Comparison of ENCODE assay signal across 9 cellular contexts in the genomic region with DNA sequence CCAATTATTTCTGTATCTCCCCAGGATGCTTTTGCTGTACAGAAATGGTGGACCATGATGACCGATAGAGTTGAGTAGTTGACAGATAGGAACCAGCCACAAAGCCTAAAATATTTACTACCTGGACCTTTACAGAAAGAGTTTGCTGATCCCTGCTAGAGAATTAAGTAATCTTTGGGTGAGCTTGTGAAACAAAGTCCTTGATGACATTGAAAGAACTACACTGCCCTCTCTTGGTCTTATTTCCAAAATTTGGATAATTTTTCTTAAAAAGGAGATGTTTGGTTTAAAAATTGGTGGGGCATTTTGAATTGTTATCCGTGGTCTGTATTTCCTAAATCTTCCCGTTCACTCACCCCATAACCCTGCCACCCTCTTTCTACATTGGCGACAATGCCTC. TPM values are rescaled to one million over a fixed set of nuclear protein-coding genes. Genes with fewer than 3 reads are reported as not detected.
DNase-seq lines count a peak whose midpoint lies in the region; ATAC-seq, FAIRE-seq and TF ChIP-seq lines count a peak whose summit lies in the region.
"Had no signal": no experiment of that assay in that cellular context is flagged by ENCODE, and none has a peak within 500 bp of the region (broad histone marks: within the 10 kb centered on the region; RNA-seq: fewer than 3 reads in every experiment).

No MANE protein-coding gene starts in this region.

- H3K4me3 ChIP-seq in kidney (ENCODE audit: low read length in 2 of 2) (no peak overlapping the region), vagina (no peak overlapping the region)
- H3K4me3 ChIP-seq: SJSA1 had no signal

- intact Hi-C loops in kidney (cut with DNase I), result loop anchor here (5.0 kb wide), 1 partner anchor 88 kb away; no protein-coding TSS in a partner anchor
- intact Hi-C loops in vagina (cut with DNase I), result loop anchor here (5.0 to 10.0 kb wide), 3 partner anchors 88 to 225 kb away; partner anchors contain the start of gene ARPC3

- no peak overlapping the region for H3K4me3 Mint-ChIP-seq in stimulated activated effector memory CD8-positive, alpha-beta T cell treated with anti-CD3 and anti-CD28 coated beads, Interleukin-12 subunit alpha, Interleukin-12 subunit beta, amount 100 ng/mL, for 72 hours

- H3K27ac Mint-ChIP-seq in stimulated activated effector memory CD8-positive, alpha-beta T cell treated with anti-CD3 and anti-CD28 coated beads, Interleukin-12 subunit alpha, Interleukin-12 subunit beta, amount 100 ng/mL, for 72 hours, result no peak overlapping the region

- no peaks in the 10 kb centered on the region for H3K36me3 Mint-ChIP-seq in stimulated activated effector memory CD8-positive, alpha-beta T cell treated with anti-CD3 and anti-CD28 coated beads, Interleukin-12 subunit alpha, Interleukin-12 subunit beta, amount 100 ng/mL, for 72 hours

- peak; percentile 22 for DNase-seq in DMS79 treated with DMSO at 0.1 percent for 48 hours (lab: John Stamatoyannopoulos, UW)
- peak; percentile 56 for DNase-seq in LHCN-M2 (ENCODE audit: low read depth)
- DNase-seq in amniotic epithelial cell (ENCODE audit: low read depth), result peak; percentile 75
- DNase-seq in kidney, result no peak
- no peak for DNase-seq in vagina (ENCODE audit: extremely low spot score in 2 of 2)
- no peak for DNase-seq in stimulated activated effector memory CD8-positive, alpha-beta T cell treated with anti-CD3 and anti-CD28 coated beads, Interleukin-12 subunit alpha, Interleukin-12 subunit beta, amount 100 ng/mL, for 72 hours (ENCODE audit: low spot score in 2 of 2)

- H3K27ac ChIP-seq in kidney (ENCODE audit: low read depth in 2 of 2, low read length in 2 of 2) (no peak overlapping the region), vagina (no peak overlapping the region)
- H3K27ac ChIP-seq: SJSA1 had no signal

- no peak for ATAC-seq in stimulated activated effector memory CD8-positive, alpha-beta T cell treated with anti-CD3 and anti-CD28 coated beads, Interleukin-12 subunit alpha, Interleukin-12 subunit beta, amount 100 ng/mL, for 72 hours
- ATAC-seq in HG03095 (IDR thresholded peaks at IDR 0.05; ENCODE audit: unreplicated experiment) (no peak), HG02759 (IDR thresholded peaks at IDR 0.05; ENCODE audit: unreplicated experiment) (no peak)

- no peaks in the 10 kb centered on the region for H3K9me3 Mint-ChIP-seq in stimulated activated effector memory CD8-positive, alpha-beta T cell treated with anti-CD3 and anti-CD28 coated beads, Interleukin-12 subunit alpha, Interleukin-12 subunit beta, amount 100 ng/mL, for 72 hours

- H3K9ac ChIP-seq in kidney (ENCODE audit: low read length in 2 of 2), result no peak overlapping the region

- H3K9me3 ChIP-seq in kidney (ENCODE audit: control insufficient read depth in 1 of 2, low read length in 2 of 2) (no peaks in the 10 kb centered on the region), vagina (no peaks in the 10 kb centered on the region)
- H3K9me3 ChIP-seq: SJSA1 had no signal

- peak; percentile 36 for TF ChIP-seq CTCF in kidney (IDR thresholded peaks at IDR 0.05; ENCODE audit: borderline replicate concordance, extremely low read depth, insufficient read depth)
- peak; percentile 31 to 57 (median 46) for TF ChIP-seq CTCF in vagina (IDR thresholded peaks at IDR 0.05)

- FAIRE-seq in kidney (lab: Jason Lieb, UNC), result peak; percentile 53

- H3K27me3 ChIP-seq in vagina, result no peaks in the 10 kb centered on the region
- H3K27me3 ChIP-seq: SJSA1 had no signal

- H3K36me3 ChIP-seq in kidney (ENCODE audit: control insufficient read depth in 1 of 2, insufficient read depth in 2 of 2, low read length in 2 of 2) (no peaks in the 10 kb centered on the region), vagina (no peaks in the 10 kb centered on the region)
- H3K36me3 ChIP-seq: SJSA1 had no signal

- no peaks in the 10 kb centered on the region for H3K4me1 ChIP-seq in kidney (ENCODE audit: control insufficient read depth in 1 of 2, insufficient read depth in 1 of 2, low read depth in 1 of 2, low read length in 2 of 2)
- no peaks in the 10 kb centered on the region for H3K4me1 ChIP-seq in vagina
- H3K4me1 ChIP-seq: SJSA1 had no signal

- no peak for TF ChIP-seq POLR2A in vagina (IDR thresholded peaks at IDR 0.05)

- peaks cover 7% of the 10 kb centered on the region for H3K4me1 Mint-ChIP-seq in stimulated activated effector memory CD8-positive, alpha-beta T cell treated with anti-CD3 and anti-CD28 coated beads, Interleukin-12 subunit alpha, Interleukin-12 subunit beta, amount 100 ng/mL, for 72 hours

RNA-seq across cellular contexts. Expression of gene TCTN1, which starts 13.7 kb away (rescaled TPM):
- 34.3 TPM in 2 replicates for total RNA-seq in LHCN-M2 (2014; rRNA removed)
- polyA plus RNA-seq in LHCN-M2 (2012), result 18.2 TPM
- 76.9 TPM for total RNA-seq in kidney
- polyA plus RNA-seq in kidney (ENCODE audit: insufficient read depth, low read depth, low replicate concordance), result 71.2 TPM
- total RNA-seq in vagina, result 31.4 TPM

RNA-seq across cellular contexts. Expression of gene PPTC7, which starts 17.1 kb away (rescaled TPM):
- 4.8 and 9.2 TPM in 2 replicates for total RNA-seq in LHCN-M2 (2014; rRNA removed)
- 4.2 TPM for polyA plus RNA-seq in LHCN-M2 (2012)
- total RNA-seq in kidney, result 27.9 TPM
- 10.0 TPM for polyA plus RNA-seq in kidney (ENCODE audit: insufficient read depth, low read depth, low replicate concordance)
- 43.0 TPM for total RNA-seq in vagina

Comparison
In these comparisons a context has a peak if more than half of its experiments do, and no peak if none do; other contexts are left out.
1. DNase-seq: peak in DMS79 treated with DMSO at 0.1 percent for 48 hours (single experiment), LHCN-M2 (single experiment) and amniotic epithelial cell (single experiment); none in kidney (single experiment), vagina (0 of 2) and stimulated activated effector memory CD8-positive, alpha-beta T cell treated with anti-CD3 and anti-CD28 coated beads, Interleukin-12 subunit alpha, Interleukin-12 subunit beta, amount 100 ng/mL, for 72 hours (0 of 2).